ENCODE assay signal across 25 cellular contexts in the genomic region with DNA sequence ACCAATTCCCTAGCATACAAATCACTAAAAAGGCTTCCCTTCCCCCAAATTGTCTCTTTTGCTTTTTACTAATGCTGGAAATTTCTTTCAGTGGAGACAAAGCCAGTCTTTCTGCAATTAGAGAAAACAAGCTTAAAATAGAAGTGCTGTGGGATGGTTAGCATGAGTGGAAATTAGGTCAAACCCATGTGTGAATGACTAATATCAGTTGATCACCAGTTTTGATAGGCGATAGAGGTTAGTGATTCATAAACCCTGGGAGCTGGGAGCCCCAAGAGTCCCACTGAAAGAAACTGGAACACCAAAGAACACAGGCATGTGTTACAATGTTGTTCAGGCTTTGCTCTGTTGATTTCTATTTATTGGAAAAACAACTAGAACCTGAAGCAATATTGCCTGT.
A peak's percentile ranks its signal among the peaks of the same experiment; 100 is the strongest.
DNase-seq lines count a peak whose midpoint lies in the region; TF ChIP-seq lines count a peak whose summit lies in the region.
"Had no signal": no experiment of that assay in that cellular context is flagged by ENCODE, and none has a peak within 500 bp of the region (broad histone marks: within the 10 kb centered on the region; RNA-seq: fewer than 3 reads in every experiment).

No MANE protein-coding gene starts in this region.

- H3K9me3 Mint-ChIP-seq in brain: peaks cover 0 to 10% (median 2%) of the 10 kb centered on the region in 5 experiments
- H3K9me3 Mint-ChIP-seq: CD8-positive, alpha-beta T cell; dendritic cell treated with granulocyte-macrophage colony-stimulating factor and Interleukin-4, amounts not matched to agents 40 ng/mL and 50 ng/mL, for 4 days; GM23338; neural crest cell; type B pancreatic cell had no signal

- H3K4me1 Mint-ChIP-seq in brain: peaks cover 22% of the 10 kb centered on the region
- H3K4me1 Mint-ChIP-seq: GM23338, neural crest cell had no signal

- no peak for TF ChIP-seq CTCF in brain (conservative IDR thresholded peaks at IDR 0.05)

- peak; percentile 27 for DNase-seq in stimulated activated CD4-positive, alpha-beta T cell treated with anti-CD3 and anti-CD28 coated beads, Interleukin-4, amount 100 ng/mL, for 24 hours
- DNase-seq in stimulated activated CD4-positive, alpha-beta T cell treated with anti-CD3 and anti-CD28 coated beads, Interleukin-4, amount 100 ng/mL, for 4 hours: no peak
- peak; percentile 32 for DNase-seq in medulla oblongata (ENCODE audit: extremely low spot score)
- DNase-seq in HPDE6-E6E7 (ENCODE audit: extremely low spot score): no peak
- no peak for DNase-seq in posterior cingulate gyrus
- DNase-seq in NCI-H1694 treated with DMSO at 0.1 percent for 48 hours (lab: John Stamatoyannopoulos, UW): no peak
- DNase-seq: activated CD4-positive, CD25-positive, alpha-beta regulatory T cell treated with anti-CD3 and anti-CD28 coated beads, Interleukin-2, amount 50 U/mL, for 72 hours; activated CD8-positive, alpha-beta memory T cell treated with anti-CD3 and anti-CD28 coated beads, Interleukin-2, amount 50 U/mL, for 48 hours; CD8-positive, alpha-beta T cell; DMS79; left colon; NCI-H1048; NCI-H2081 treated with DMSO at 0.1 percent for 48 hours; NCI-H510A; SK-N-SH; stimulated activated CD4-positive, alpha-beta T cell treated with anti-CD3 and anti-CD28 coated beads, Interleukin-12 subunit alpha, Interleukin-12 subunit beta, amount 100 ng/mL, for 4 hours; T1000 had no signal

- H3K27me3 Mint-ChIP-seq in brain: no peaks in the 10 kb centered on the region
- H3K27me3 Mint-ChIP-seq: activated naive CD4-positive, alpha-beta T cell treated with anti-CD3 and anti-CD28 coated beads, Interleukin-2, amount 50 U/mL, for 24 hours had no signal

- intact Hi-C loops in posterior cingulate gyrus (cut with DNase I): no loop called here

- H3K27ac Mint-ChIP-seq in brain: peak overlapping the region in 3 of 5 experiments; percentile 9 to 48 (median 31)
- H3K27ac Mint-ChIP-seq: activated naive CD4-positive, alpha-beta T cell treated with anti-CD3 and anti-CD28 coated beads, Interleukin-2, amount 50 U/mL, for 24 hours; CD8-positive, alpha-beta T cell; dendritic cell treated with granulocyte-macrophage colony-stimulating factor and Interleukin-4, amounts not matched to agents 40 ng/mL and 50 ng/mL, for 4 days; GM23338; type B pancreatic cell had no signal

- H3K27ac ChIP-seq in temporal lobe (ENCODE audit: low read depth, low read length): peak overlapping the region; percentile 33
- H3K27ac ChIP-seq: gastroesophageal sphincter had no signal

- H3K4me3 Mint-ChIP-seq in brain: no peak overlapping the region
- H3K4me3 Mint-ChIP-seq: activated naive CD4-positive, alpha-beta T cell treated with anti-CD3 and anti-CD28 coated beads, Interleukin-2, amount 50 U/mL, for 24 hours; CD8-positive, alpha-beta T cell; dendritic cell treated with granulocyte-macrophage colony-stimulating factor and Interleukin-4, amounts not matched to agents 40 ng/mL and 50 ng/mL, for 4 days; GM23338; neural crest cell; type B pancreatic cell had no signal

- H3K36me3 Mint-ChIP-seq in brain: no peaks in the 10 kb centered on the region
- H3K36me3 Mint-ChIP-seq: activated naive CD4-positive, alpha-beta T cell treated with anti-CD3 and anti-CD28 coated beads, Interleukin-2, amount 50 U/mL, for 24 hours; CD8-positive, alpha-beta T cell; type B pancreatic cell had no signal

Comparison
In these comparisons a context has a peak if more than half of its experiments do, and no peak if none do; other contexts are left out.
1. DNase-seq: peak in stimulated activated CD4-positive, alpha-beta T cell treated with anti-CD3 and anti-CD28 coated beads, Interleukin-4, amount 100 ng/mL, for 24 hours (single experiment) and medulla oblongata (single experiment); none in stimulated activated CD4-positive, alpha-beta T cell treated with anti-CD3 and anti-CD28 coated beads, Interleukin-4, amount 100 ng/mL, for 4 hours (0 of 2), HPDE6-E6E7 (single experiment), posterior cingulate gyrus (0 of 10) and NCI-H1694 treated with DMSO at 0.1 percent for 48 hours (single experiment).